Comparison of ENCODE assay signal across 9 cellular contexts in genomic region chr11:128517457-128518230, GRCh38.
DNase-seq lines count a peak whose midpoint lies in the region; ATAC-seq and TF ChIP-seq lines count a peak whose summit lies in the region.
"Had no signal": no experiment of that assay in that cellular context is flagged by ENCODE, and none has a peak within 500 bp of the region (broad histone marks: within the 10 kb centered on the region; RNA-seq: fewer than 3 reads in every experiment).

No MANE protein-coding gene starts in this region.

- TF ChIP-seq CTCF in colonic mucosa (IDR thresholded peaks at IDR 0.05), result no peak
- no peak for TF ChIP-seq CTCF in parathyroid adenoma (IDR thresholded peaks at IDR 0.05)

- H3K27me3 Mint-ChIP-seq in CD4-positive, alpha-beta memory T cell, result no peaks in the 10 kb centered on the region

- POLR2A ChIA-PET in CD4-positive, alpha-beta memory T cell (lab: Charles Lee; ENCODE audit: partially characterized antibody), result interaction anchor here (0.8 to 34.5 kb wide), 29 partner anchors 1 to 313 kb away, joined by 3 to 1488 read pairs (median 8); partner anchors contain the start of gene FLI1

- peaks cover 56% of the 10 kb centered on the region for H3K36me3 ChIP-seq in CD4-positive, alpha-beta memory T cell (ENCODE audit: insufficient read depth, low read length)
- H3K36me3 ChIP-seq in colonic mucosa, result no peaks in the 10 kb centered on the region
- no peaks in the 10 kb centered on the region for H3K36me3 ChIP-seq in parathyroid adenoma (ENCODE audit: control insufficient read depth, insufficient read depth, low read length)

- H3K79me2 ChIP-seq in parathyroid adenoma, result no peaks in the 10 kb centered on the region

- peak overlapping the region; percentile 89 for H3K27ac ChIP-seq in CD4-positive, alpha-beta memory T cell (ENCODE audit: low read depth, low read length)
- H3K27ac ChIP-seq in colonic mucosa (peak overlapping the region; percentile 60), parathyroid adenoma (no peak overlapping the region)

- CTCF ChIA-PET in CD4-positive, alpha-beta memory T cell (lab: Charles Lee; ENCODE audit: partially characterized antibody), result interaction anchor here (0.8 to 7.9 kb wide), 18 partner anchors 9 to 233 kb away, joined by 3 to 105 read pairs (median 18); no protein-coding TSS in a partner anchor

- H3K27me3 ChIP-seq in CD4-positive, alpha-beta memory T cell (ENCODE audit: insufficient read depth, low read length), result no peaks in the 10 kb centered on the region
- no peaks in the 10 kb centered on the region for H3K27me3 ChIP-seq in colonic mucosa
- no peaks in the 10 kb centered on the region for H3K27me3 ChIP-seq in parathyroid adenoma (ENCODE audit: control insufficient read depth, insufficient read depth, low read length)

- peak overlapping the region; percentile 31 for H3K4me2 ChIP-seq in parathyroid adenoma (ENCODE audit: low read length)

- H3K4me3 Mint-ChIP-seq in CD4-positive, alpha-beta memory T cell, result peak overlapping the region; percentile 92 to 100 (median 97)

- DNase-seq in CD4-positive, alpha-beta memory T cell, result peak in 1 of 5 donors; percentile 11
- peak; percentile 89 for DNase-seq in M059J (ENCODE audit: low read depth)
- DNase-seq in colonic mucosa, result no peak
- DNase-seq in activated CD4-positive, CD25-positive, alpha-beta regulatory T cell (lab: John Stamatoyannopoulos, UW), result no peak
- DNase-seq in NCI-H774 (lab: John Stamatoyannopoulos, UW), result no peak
- DNase-seq: stimulated activated naive CD4-positive, alpha-beta T cell treated with Interleukin-2 at 50 U/mL for 16 hours had no signal

- no peak overlapping the region for H2AFZ ChIP-seq in parathyroid adenoma

- peak overlapping the region; percentile 48 to 92 for H3K4me3 ChIP-seq in CD4-positive, alpha-beta memory T cell (ENCODE audit: low read length in 2 of 2)
- H3K4me3 ChIP-seq in colonic mucosa (peak overlapping the region; percentile 4), parathyroid adenoma (ENCODE audit: low read depth, low read length) (peak overlapping the region; percentile 22)

- peaks cover 91% of the 10 kb centered on the region in 2 donors for H3K36me3 Mint-ChIP-seq in CD4-positive, alpha-beta memory T cell

- peaks cover 17 to 59% (median 36%) of the 10 kb centered on the region in 4 donors for H3K4me1 Mint-ChIP-seq in CD4-positive, alpha-beta memory T cell

- H3K4me1 ChIP-seq in CD4-positive, alpha-beta memory T cell (ENCODE audit: insufficient read depth, low read length), result peaks cover 23% of the 10 kb centered on the region
- H3K4me1 ChIP-seq in colonic mucosa (peaks cover 8% of the 10 kb centered on the region), parathyroid adenoma (no peaks in the 10 kb centered on the region)

- no peaks in the 10 kb centered on the region for H3K9me3 ChIP-seq in CD4-positive, alpha-beta memory T cell (ENCODE audit: control insufficient read depth in 1 of 2, low read length in 2 of 2)
- H3K9me3 ChIP-seq in colonic mucosa (no peaks in the 10 kb centered on the region), parathyroid adenoma (ENCODE audit: control insufficient read depth, low read length) (no peaks in the 10 kb centered on the region)

- ATAC-seq in GM18858 (IDR thresholded peaks at IDR 0.05; ENCODE audit: unreplicated experiment), result no peak
- ATAC-seq in GM19467 (IDR thresholded peaks at IDR 0.05; ENCODE audit: unreplicated experiment), result no peak

- intact Hi-C loops in CD4-positive, alpha-beta memory T cell (cut with micrococcal nuclease), result loop anchor here (2.0 to 10.0 kb wide), 3 partner anchors 41 to 240 kb away; no protein-coding TSS in a partner anchor
- intact Hi-C loops in colonic mucosa (cut with DNase I), result no loop called here

- H3K27ac Mint-ChIP-seq in CD4-positive, alpha-beta memory T cell, result peak overlapping the region; percentile 95 to 99 (median 97)

- H3K9ac ChIP-seq in colonic mucosa (ENCODE audit: low read depth in 2 of 2, low read length in 2 of 2) (peak overlapping the region in 1 of 2 donors; percentile 46), parathyroid adenoma (no peak overlapping the region)

- peaks cover 0 to 5% (median 0%) of the 10 kb centered on the region in 8 donors for H3K9me3 Mint-ChIP-seq in CD4-positive, alpha-beta memory T cell

Comparison
In these comparisons a context has a peak if more than half of its experiments do, and no peak if none do; other contexts are left out.
1. H3K4me3 ChIP-seq: peak in every context shown above with its lines; median percentile 70 in CD4-positive, alpha-beta memory T cell; 22 in parathyroid adenoma; 4 in colonic mucosa.